In the genomic region with DNA sequence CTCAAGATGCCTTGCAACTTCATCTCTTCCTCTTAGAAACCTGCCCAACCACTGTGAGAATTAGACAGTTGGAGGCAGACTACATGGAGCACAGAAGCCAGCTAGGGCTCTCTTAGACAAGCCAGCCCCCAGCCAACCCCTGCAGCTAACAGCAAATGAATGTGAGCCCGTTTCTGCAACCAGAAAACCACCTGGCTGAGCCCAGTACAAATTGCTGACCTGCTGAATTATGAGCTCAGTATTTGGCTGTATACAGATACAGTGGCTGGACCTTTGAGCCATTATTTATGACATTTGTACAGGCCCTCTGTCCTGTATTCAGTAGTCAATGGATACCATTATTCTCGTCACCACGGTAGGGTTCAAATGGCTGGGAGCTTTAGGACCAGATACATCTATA, we compare ENCODE assay signal across 10 cellular contexts.
"Had no signal": no experiment of that assay in that cellular context is flagged by ENCODE, and none has a peak within 500 bp of the region (broad histone marks: within the 10 kb centered on the region; RNA-seq: fewer than 3 reads in every experiment).

No MANE protein-coding gene starts in this region.

- ATAC-seq: HCT116 had no signal

- H3K9ac ChIP-seq: GM23248 had no signal

- H3K4me3 ChIP-seq: GM23248, HAP-1 had no signal

- H3K9me3 ChIP-seq: HAP-1 had no signal

- H3K9me3 Mint-ChIP-seq: HFFc6 had no signal

- H3K4me3 Mint-ChIP-seq: H9, HFFc6 had no signal

- DNase-seq: GOT3, H7, H9, HCEC 1CT, HFFc6 had no signal

- H3K36me3 ChIP-seq: HAP-1 had no signal

- H3K4me1 ChIP-seq: HAP-1 had no signal

- FAIRE-seq: H1, H54 had no signal

- H2AFZ ChIP-seq: GM23248 had no signal

- H3K27ac Mint-ChIP-seq: H9, HFFc6 had no signal
